10 cellular contexts compared by ENCODE assay signal in the genomic region with DNA sequence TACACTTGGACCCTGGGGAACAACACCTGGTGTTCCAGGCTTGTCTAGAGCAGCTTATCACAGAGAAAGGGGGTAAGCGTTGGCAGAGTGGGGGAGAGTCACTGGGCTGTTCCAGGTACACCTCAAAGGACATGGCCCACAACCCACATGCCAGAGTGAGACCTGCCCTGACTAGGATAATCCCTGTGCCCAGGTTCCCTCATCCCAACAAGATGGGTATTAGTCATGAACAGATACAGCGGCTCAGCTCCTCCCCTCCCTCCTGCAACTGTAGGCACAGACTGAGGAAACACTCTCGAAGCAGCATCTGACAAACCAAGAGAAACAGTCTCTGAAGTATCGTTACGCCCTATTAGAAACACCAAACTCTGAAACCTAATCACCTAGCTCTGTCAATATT. TPM values are rescaled to one million over a fixed set of nuclear protein-coding genes. Genes with fewer than 3 reads are reported as not detected.
DNase-seq lines count a peak whose midpoint lies in the region; ATAC-seq, FAIRE-seq and TF ChIP-seq lines count a peak whose summit lies in the region.
"Had no signal": no experiment of that assay in that cellular context is flagged by ENCODE, and none has a peak within 500 bp of the region (broad histone marks: within the 10 kb centered on the region; RNA-seq: fewer than 3 reads in every experiment).

No MANE protein-coding gene starts in this region.

- peaks cover 22% of the 10 kb centered on the region for H3K4me1 ChIP-seq in skeletal muscle satellite cell (ENCODE audit: control insufficient read depth, insufficient read depth, low read length)

- intact Hi-C loops in head of caudate nucleus (cut with DNase I) = no loop called here

- H3K4me3 Mint-ChIP-seq in activated T-helper 17 cell treated with anti-CD3 and anti-CD28 coated beads, Interleukin-2, amount 50 U/mL, for 72 hours = no peak overlapping the region

- H3K9me3 Mint-ChIP-seq in activated T-helper 17 cell treated with anti-CD3 and anti-CD28 coated beads, Interleukin-2, amount 50 U/mL, for 72 hours = no peaks in the 10 kb centered on the region

- in situ Hi-C loops in brain microvascular endothelial cell (cut with HindIII; ENCODE audit: low pct_ligation_motif_present, low sequenced_read_pairs) = no loop called here

- H3K27ac Mint-ChIP-seq in activated T-helper 17 cell treated with anti-CD3 and anti-CD28 coated beads, Interleukin-2, amount 50 U/mL, for 72 hours = no peak overlapping the region

- no peak overlapping the region for H3K27ac ChIP-seq in SK-N-MC
- H3K27ac ChIP-seq in brain microvascular endothelial cell = no peak overlapping the region

- H3K9ac ChIP-seq in SK-N-MC (ENCODE audit: insufficient read length) (no peak overlapping the region), skeletal muscle satellite cell (ENCODE audit: low read depth, low read length) (no peak overlapping the region)

- peaks cover 19% of the 10 kb centered on the region for H3K27me3 Mint-ChIP-seq in activated T-helper 17 cell treated with anti-CD3 and anti-CD28 coated beads, Interleukin-2, amount 50 U/mL, for 72 hours

- H3K36me3 ChIP-seq in SK-N-MC (ENCODE audit: insufficient read depth, low read length) (no peaks in the 10 kb centered on the region), skeletal muscle satellite cell (ENCODE audit: insufficient read depth, low read length) (no peaks in the 10 kb centered on the region), brain microvascular endothelial cell (replicated peaks) (no peaks in the 10 kb centered on the region)

- H3K36me3 Mint-ChIP-seq in activated T-helper 17 cell treated with anti-CD3 and anti-CD28 coated beads, Interleukin-2, amount 50 U/mL, for 72 hours (ENCODE audit: low read depth) = no peaks in the 10 kb centered on the region

- TF ChIP-seq POLR2A in H54 (IDR thresholded peaks at IDR 0.05; ENCODE audit: low read depth, low read length) = no peak

- TF ChIP-seq CTCF in brain microvascular endothelial cell (IDR thresholded peaks at IDR 0.05; ENCODE audit: low read depth, low read length, missing control alignments) = no peak

- FAIRE-seq in H54 (lab: Jason Lieb, UNC) = no peak

- peak; percentile 46 for DNase-seq in H54 (ENCODE audit: insufficient read length, low spot score)
- DNase-seq in SK-N-MC (ENCODE audit: low read depth, low spot score) = no peak
- DNase-seq in head of caudate nucleus = peak in 39 of 42 donors; percentile 11 to 86 (median 55)
- DNase-seq in cerebellum (ENCODE audit: low spot score) = no peak
- no peak for DNase-seq in activated CD4-positive, alpha-beta T cell treated with anti-CD3 and anti-CD28 coated beads, Interleukin-2, amount 50 U/mL, for 4 hours
- no peak for DNase-seq in brain microvascular endothelial cell
- DNase-seq: NCI-H146, SW 1271 had no signal

- no peaks in the 10 kb centered on the region for H3K4me1 Mint-ChIP-seq in activated T-helper 17 cell treated with anti-CD3 and anti-CD28 coated beads, Interleukin-2, amount 50 U/mL, for 72 hours

- peaks cover 15% of the 10 kb centered on the region for H3K27me3 ChIP-seq in skeletal muscle satellite cell (ENCODE audit: control insufficient read depth, insufficient read depth, low read length)
- no peaks in the 10 kb centered on the region for H3K27me3 ChIP-seq in brain microvascular endothelial cell (replicated peaks)

- H3K4me3 ChIP-seq in SK-N-MC = peak overlapping the region; percentile 26; the same call in 1 of the 2 replicates
- peak overlapping the region; percentile 68 for H3K4me3 ChIP-seq in skeletal muscle satellite cell (ENCODE audit: low read length)
- no peak overlapping the region for H3K4me3 ChIP-seq in brain microvascular endothelial cell (ENCODE audit: low read depth, low read length)

- H3K4me2 ChIP-seq in skeletal muscle satellite cell (ENCODE audit: low read length) = peak overlapping the region; percentile 88

- no peak for ATAC-seq in activated T-helper 17 cell treated with anti-CD3 and anti-CD28 coated beads, Interleukin-2, amount 50 U/mL, for 72 hours (replicated peaks)

- no peaks in the 10 kb centered on the region for H3K9me3 ChIP-seq in SK-N-MC (ENCODE audit: low read depth, low read length)
- H3K9me3 ChIP-seq in skeletal muscle satellite cell (replicated peaks; ENCODE audit: low read length) = no peaks in the 10 kb centered on the region

RNA-seq across cellular contexts. Expression of a gene that starts 32.1 kb away (rescaled TPM):
- total RNA-seq in skeletal muscle satellite cell (2012; rRNA removed) = 1,245 and 1,928 TPM in 2 replicates
- 1,164 TPM for total RNA-seq in cerebellum
- 1,000 to 10,000 TPM; 2,918 to 3,433 TPM for total RNA-seq in activated T-helper 17 cell treated with anti-CD3 and anti-CD28 coated beads, Interleukin-2, amount 50 U/mL, for 72 hours

Comparison
In these comparisons a context has a peak if more than half of its experiments do, and no peak if none do; other contexts are left out.
1. DNase-seq: peak in H54 (single experiment) and head of caudate nucleus (39 of 42); none in SK-N-MC (single experiment), cerebellum (single experiment), activated CD4-positive, alpha-beta T cell treated with anti-CD3 and anti-CD28 coated beads, Interleukin-2, amount 50 U/mL, for 4 hours (0 of 2) and brain microvascular endothelial cell (single experiment).